2 cellular contexts compared by ENCODE assay signal in the genomic region with DNA sequence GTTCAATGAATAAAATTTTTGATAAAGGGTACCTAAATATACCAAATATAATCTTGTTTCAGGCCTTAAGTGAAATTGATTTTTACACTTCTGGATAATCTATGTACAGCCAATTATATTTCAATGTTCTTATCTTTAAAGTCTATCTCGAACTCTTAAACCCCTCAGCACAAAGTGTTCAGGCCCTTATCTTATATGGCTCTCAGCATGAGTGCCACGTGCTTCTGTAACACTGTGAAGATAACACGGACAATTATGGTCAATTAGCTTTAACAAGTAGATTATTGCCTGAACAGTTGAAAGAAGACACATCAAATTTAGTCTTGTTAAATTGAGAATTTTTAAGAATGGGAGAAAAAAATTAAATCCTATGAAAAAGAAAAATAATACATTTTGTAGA.
TF ChIP-seq lines count a peak whose summit lies in the region.

No MANE protein-coding gene starts in this region.

TF ChIP-seq in HEK293, 187 proteins besides CTCF, POLR2A, EP300 and RAD21 (continued from another document):
- TF ChIP-seq, protein P1, sequence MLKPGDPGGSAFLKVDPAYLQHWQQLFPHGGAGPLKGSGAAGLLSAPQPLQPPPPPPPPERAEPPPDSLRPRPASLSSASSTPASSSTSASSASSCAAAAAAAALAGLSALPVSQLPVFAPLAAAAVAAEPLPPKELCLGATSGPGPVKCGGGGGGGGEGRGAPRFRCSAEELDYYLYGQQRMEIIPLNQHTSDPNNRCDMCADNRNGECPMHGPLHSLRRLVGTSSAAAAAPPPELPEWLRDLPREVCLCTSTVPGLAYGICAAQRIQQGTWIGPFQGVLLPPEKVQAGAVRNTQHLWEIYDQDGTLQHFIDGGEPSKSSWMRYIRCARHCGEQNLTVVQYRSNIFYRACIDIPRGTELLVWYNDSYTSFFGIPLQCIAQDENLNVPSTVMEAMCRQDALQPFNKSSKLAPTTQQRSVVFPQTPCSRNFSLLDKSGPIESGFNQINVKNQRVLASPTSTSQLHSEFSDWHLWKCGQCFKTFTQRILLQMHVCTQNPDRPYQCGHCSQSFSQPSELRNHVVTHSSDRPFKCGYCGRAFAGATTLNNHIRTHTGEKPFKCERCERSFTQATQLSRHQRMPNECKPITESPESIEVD (tag by site-specific recombination; IDR thresholded peaks at IDR 0.05), result 0 out of 2 replicates have a peak, but pooled peaks have one; percentile 47
- TF ChIP-seq KLF7 (tag by site-specific recombination; IDR thresholded peaks at IDR 0.05; ENCODE audit: borderline replicate concordance), result no peak
- TF ChIP-seq ZNF169 (tag by site-specific recombination; IDR thresholded peaks at IDR 0.05), result no peak
TF ChIP-seq in HEK293: peak in this region for 4.

TF ChIP-seq in K562, 482 proteins besides CTCF, POLR2A, EP300 and RAD21 (continued from another document and continues in another):
- TF ChIP-seq, protein P2, sequence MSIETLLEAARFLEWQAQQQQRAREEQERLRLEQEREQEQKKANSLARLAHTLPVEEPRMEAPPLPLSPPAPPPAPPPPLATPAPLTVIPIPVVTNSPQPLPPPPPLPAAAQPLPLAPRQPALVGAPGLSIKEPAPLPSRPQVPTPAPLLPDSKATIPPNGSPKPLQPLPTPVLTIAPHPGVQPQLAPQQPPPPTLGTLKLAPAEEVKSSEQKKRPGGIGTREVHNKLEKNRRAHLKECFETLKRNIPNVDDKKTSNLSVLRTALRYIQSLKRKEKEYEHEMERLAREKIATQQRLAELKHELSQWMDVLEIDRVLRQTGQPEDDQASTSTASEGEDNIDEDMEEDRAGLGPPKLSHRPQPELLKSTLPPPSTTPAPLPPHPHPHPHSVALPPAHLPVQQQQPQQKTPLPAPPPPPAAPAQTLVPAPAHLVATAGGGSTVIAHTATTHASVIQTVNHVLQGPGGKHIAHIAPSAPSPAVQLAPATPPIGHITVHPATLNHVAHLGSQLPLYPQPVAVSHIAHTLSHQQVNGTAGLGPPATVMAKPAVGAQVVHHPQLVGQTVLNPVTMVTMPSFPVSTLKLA (conservative IDR thresholded peaks at IDR 0.05), result peak; percentile 43 to 51; a peak in 3 of 4 replicates
- peak; percentile 25 for TF ChIP-seq CBFA2T2 (conservative IDR thresholded peaks at IDR 0.05)
- peak; percentile 95 for TF ChIP-seq L3MBTL2 (IDR thresholded peaks at IDR 0.05)
- no peak for TF ChIP-seq TAF1 (IDR thresholded peaks at IDR 0.05; ENCODE audit: control insufficient read depth, extremely low read depth, insufficient read depth, low read length, severe bottlenecking)
- no peak for TF ChIP-seq CCNT2 (IDR thresholded peaks at IDR 0.05; ENCODE audit: borderline replicate concordance, extremely low read depth, insufficient read length, low read depth, low read length)
- no peak for TF ChIP-seq FOSL1 (tag; conservative IDR thresholded peaks at IDR 0.05)
- TF ChIP-seq MEIS2 (IDR thresholded peaks at IDR 0.05; ENCODE audit: partially characterized antibody), result peak; percentile 9
- no peak for TF ChIP-seq CBX3 (IDR thresholded peaks at IDR 0.05; ENCODE audit: borderline replicate concordance in 1 of 2, low read length in 2 of 2)
- peak; percentile 34; the same call in 1 of the 2 replicates for TF ChIP-seq SMARCA4 (IDR thresholded peaks at IDR 0.05)
- TF ChIP-seq ZBTB1 (CRISPR knock-in tag; IDR thresholded peaks at IDR 0.05; ENCODE audit: borderline replicate concordance, low read depth), result no peak
- TF ChIP-seq MYC (IDR thresholded peaks at IDR 0.05; ENCODE audit: low read depth, low read length), result peak; percentile 58; the same call in 1 of the 2 replicates
- no peak for TF ChIP-seq MYC (CRISPR knock-in tag; IDR thresholded peaks at IDR 0.05; ENCODE audit: borderline replicate concordance, low read depth)
- TF ChIP-seq SMARCE1 (IDR thresholded peaks at IDR 0.05), result peak; percentile 34; the same call in 1 of the 2 replicates
- TF ChIP-seq ETS2 (tag; IDR thresholded peaks at IDR 0.05; ENCODE audit: borderline replicate concordance, poor library complexity, severe bottlenecking), result no peak
- TF ChIP-seq, protein P3, sequence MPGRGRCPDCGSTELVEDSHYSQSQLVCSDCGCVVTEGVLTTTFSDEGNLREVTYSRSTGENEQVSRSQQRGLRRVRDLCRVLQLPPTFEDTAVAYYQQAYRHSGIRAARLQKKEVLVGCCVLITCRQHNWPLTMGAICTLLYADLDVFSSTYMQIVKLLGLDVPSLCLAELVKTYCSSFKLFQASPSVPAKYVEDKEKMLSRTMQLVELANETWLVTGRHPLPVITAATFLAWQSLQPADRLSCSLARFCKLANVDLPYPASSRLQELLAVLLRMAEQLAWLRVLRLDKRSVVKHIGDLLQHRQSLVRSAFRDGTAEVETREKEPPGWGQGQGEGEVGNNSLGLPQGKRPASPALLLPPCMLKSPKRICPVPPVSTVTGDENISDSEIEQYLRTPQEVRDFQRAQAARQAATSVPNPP (IDR thresholded peaks at IDR 0.05; ENCODE audit: borderline replicate concordance, insufficient read depth, insufficient read length), result no peak
- no peak for TF ChIP-seq LARP7 (IDR thresholded peaks at IDR 0.05)
- TF ChIP-seq ZNF77 (CRISPR knock-in tag; IDR thresholded peaks at IDR 0.05), result no peak
- TF ChIP-seq RBM39 (optimal IDR thresholded peaks at IDR 0.05; ENCODE audit: low read depth, low read length), result no peak
- no peak for TF ChIP-seq TAF15 (IDR thresholded peaks at IDR 0.05; ENCODE audit: low read depth, low read length)
- no peak for TF ChIP-seq KLF6 (CRISPR knock-in tag; IDR thresholded peaks at IDR 0.05; ENCODE audit: borderline replicate concordance)
- no peak for TF ChIP-seq MBD2 (IDR thresholded peaks at IDR 0.05; ENCODE audit: borderline replicate concordance, low read depth)
- TF ChIP-seq, protein P4, sequence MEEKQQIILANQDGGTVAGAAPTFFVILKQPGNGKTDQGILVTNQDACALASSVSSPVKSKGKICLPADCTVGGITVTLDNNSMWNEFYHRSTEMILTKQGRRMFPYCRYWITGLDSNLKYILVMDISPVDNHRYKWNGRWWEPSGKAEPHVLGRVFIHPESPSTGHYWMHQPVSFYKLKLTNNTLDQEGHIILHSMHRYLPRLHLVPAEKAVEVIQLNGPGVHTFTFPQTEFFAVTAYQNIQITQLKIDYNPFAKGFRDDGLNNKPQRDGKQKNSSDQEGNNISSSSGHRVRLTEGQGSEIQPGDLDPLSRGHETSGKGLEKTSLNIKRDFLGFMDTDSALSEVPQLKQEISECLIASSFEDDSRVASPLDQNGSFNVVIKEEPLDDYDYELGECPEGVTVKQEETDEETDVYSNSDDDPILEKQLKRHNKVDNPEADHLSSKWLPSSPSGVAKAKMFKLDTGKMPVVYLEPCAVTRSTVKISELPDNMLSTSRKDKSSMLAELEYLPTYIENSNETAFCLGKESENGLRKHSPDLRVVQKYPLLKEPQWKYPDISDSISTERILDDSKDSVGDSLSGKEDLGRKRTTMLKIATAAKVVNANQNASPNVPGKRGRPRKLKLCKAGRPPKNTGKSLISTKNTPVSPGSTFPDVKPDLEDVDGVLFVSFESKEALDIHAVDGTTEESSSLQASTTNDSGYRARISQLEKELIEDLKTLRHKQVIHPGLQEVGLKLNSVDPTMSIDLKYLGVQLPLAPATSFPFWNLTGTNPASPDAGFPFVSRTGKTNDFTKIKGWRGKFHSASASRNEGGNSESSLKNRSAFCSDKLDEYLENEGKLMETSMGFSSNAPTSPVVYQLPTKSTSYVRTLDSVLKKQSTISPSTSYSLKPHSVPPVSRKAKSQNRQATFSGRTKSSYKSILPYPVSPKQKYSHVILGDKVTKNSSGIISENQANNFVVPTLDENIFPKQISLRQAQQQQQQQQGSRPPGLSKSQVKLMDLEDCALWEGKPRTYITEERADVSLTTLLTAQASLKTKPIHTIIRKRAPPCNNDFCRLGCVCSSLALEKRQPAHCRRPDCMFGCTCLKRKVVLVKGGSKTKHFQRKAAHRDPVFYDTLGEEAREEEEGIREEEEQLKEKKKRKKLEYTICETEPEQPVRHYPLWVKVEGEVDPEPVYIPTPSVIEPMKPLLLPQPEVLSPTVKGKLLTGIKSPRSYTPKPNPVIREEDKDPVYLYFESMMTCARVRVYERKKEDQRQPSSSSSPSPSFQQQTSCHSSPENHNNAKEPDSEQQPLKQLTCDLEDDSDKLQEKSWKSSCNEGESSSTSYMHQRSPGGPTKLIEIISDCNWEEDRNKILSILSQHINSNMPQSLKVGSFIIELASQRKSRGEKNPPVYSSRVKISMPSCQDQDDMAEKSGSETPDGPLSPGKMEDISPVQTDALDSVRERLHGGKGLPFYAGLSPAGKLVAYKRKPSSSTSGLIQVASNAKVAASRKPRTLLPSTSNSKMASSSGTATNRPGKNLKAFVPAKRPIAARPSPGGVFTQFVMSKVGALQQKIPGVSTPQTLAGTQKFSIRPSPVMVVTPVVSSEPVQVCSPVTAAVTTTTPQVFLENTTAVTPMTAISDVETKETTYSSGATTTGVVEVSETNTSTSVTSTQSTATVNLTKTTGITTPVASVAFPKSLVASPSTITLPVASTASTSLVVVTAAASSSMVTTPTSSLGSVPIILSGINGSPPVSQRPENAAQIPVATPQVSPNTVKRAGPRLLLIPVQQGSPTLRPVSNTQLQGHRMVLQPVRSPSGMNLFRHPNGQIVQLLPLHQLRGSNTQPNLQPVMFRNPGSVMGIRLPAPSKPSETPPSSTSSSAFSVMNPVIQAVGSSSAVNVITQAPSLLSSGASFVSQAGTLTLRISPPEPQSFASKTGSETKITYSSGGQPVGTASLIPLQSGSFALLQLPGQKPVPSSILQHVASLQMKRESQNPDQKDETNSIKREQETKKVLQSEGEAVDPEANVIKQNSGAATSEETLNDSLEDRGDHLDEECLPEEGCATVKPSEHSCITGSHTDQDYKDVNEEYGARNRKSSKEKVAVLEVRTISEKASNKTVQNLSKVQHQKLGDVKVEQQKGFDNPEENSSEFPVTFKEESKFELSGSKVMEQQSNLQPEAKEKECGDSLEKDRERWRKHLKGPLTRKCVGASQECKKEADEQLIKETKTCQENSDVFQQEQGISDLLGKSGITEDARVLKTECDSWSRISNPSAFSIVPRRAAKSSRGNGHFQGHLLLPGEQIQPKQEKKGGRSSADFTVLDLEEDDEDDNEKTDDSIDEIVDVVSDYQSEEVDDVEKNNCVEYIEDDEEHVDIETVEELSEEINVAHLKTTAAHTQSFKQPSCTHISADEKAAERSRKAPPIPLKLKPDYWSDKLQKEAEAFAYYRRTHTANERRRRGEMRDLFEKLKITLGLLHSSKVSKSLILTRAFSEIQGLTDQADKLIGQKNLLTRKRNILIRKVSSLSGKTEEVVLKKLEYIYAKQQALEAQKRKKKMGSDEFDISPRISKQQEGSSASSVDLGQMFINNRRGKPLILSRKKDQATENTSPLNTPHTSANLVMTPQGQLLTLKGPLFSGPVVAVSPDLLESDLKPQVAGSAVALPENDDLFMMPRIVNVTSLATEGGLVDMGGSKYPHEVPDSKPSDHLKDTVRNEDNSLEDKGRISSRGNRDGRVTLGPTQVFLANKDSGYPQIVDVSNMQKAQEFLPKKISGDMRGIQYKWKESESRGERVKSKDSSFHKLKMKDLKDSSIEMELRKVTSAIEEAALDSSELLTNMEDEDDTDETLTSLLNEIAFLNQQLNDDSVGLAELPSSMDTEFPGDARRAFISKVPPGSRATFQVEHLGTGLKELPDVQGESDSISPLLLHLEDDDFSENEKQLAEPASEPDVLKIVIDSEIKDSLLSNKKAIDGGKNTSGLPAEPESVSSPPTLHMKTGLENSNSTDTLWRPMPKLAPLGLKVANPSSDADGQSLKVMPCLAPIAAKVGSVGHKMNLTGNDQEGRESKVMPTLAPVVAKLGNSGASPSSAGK (IDR thresholded peaks at IDR 0.05), result peak; percentile 92
- TF ChIP-seq NBN (IDR thresholded peaks at IDR 0.05; ENCODE audit: low read depth), result no peak
- TF ChIP-seq, protein P5, sequence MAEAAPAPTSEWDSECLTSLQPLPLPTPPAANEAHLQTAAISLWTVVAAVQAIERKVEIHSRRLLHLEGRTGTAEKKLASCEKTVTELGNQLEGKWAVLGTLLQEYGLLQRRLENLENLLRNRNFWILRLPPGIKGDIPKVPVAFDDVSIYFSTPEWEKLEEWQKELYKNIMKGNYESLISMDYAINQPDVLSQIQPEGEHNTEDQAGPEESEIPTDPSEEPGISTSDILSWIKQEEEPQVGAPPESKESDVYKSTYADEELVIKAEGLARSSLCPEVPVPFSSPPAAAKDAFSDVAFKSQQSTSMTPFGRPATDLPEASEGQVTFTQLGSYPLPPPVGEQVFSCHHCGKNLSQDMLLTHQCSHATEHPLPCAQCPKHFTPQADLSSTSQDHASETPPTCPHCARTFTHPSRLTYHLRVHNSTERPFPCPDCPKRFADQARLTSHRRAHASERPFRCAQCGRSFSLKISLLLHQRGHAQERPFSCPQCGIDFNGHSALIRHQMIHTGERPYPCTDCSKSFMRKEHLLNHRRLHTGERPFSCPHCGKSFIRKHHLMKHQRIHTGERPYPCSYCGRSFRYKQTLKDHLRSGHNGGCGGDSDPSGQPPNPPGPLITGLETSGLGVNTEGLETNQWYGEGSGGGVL (CRISPR knock-in tag; IDR thresholded peaks at IDR 0.05), result no peak
- TF ChIP-seq PCBP1 (IDR thresholded peaks at IDR 0.05; ENCODE audit: low read depth, low read length, poor library complexity, severe bottlenecking), result no peak
- TF ChIP-seq TEAD4 (IDR thresholded peaks at IDR 0.05; ENCODE audit: low read length), result peak; percentile 59
- no peak for TF ChIP-seq TEAD4 (CRISPR knock-in tag; IDR thresholded peaks at IDR 0.05; ENCODE audit: borderline replicate concordance)
- TF ChIP-seq, protein P6, sequence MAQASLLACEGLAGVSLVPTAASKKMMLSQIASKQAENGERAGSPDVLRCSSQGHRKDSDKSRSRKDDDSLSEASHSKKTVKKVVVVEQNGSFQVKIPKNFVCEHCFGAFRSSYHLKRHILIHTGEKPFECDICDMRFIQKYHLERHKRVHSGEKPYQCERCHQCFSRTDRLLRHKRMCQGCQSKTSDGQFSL (CRISPR knock-in tag; IDR thresholded peaks at IDR 0.05), result no peak
- TF ChIP-seq, protein P6 (tag; IDR thresholded peaks at IDR 0.05), result no peak
- peak; percentile 65 for TF ChIP-seq CBFA2T3 (IDR thresholded peaks at IDR 0.05)
- TF ChIP-seq TRIM24 (IDR thresholded peaks at IDR 0.05), result peak in 1 of 2 experiments; percentile 46; a peak in 2 of 4 replicates
- TF ChIP-seq ZNF384 (IDR thresholded peaks at IDR 0.05; ENCODE audit: low read depth, low read length), result no peak
- TF ChIP-seq POLR2B (IDR thresholded peaks at IDR 0.05; ENCODE audit: low read depth, partially characterized antibody), result no peak
- TF ChIP-seq, protein P7, sequence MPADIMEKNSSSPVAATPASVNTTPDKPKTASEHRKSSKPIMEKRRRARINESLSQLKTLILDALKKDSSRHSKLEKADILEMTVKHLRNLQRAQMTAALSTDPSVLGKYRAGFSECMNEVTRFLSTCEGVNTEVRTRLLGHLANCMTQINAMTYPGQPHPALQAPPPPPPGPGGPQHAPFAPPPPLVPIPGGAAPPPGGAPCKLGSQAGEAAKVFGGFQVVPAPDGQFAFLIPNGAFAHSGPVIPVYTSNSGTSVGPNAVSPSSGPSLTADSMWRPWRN (IDR thresholded peaks at IDR 0.05; ENCODE audit: low read depth), result peak; percentile 93
- TF ChIP-seq HEY1 (CRISPR knock-in tag; IDR thresholded peaks at IDR 0.05; ENCODE audit: borderline replicate concordance), result no peak
- TF ChIP-seq, protein P8, sequence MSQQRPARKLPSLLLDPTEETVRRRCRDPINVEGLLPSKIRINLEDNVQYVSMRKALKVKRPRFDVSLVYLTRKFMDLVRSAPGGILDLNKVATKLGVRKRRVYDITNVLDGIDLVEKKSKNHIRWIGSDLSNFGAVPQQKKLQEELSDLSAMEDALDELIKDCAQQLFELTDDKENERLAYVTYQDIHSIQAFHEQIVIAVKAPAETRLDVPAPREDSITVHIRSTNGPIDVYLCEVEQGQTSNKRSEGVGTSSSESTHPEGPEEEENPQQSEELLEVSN (IDR thresholded peaks at IDR 0.05; ENCODE audit: borderline replicate concordance in 1 of 2, extremely low read depth in 1 of 2, insufficient read depth in 1 of 2, insufficient read length in 1 of 2, low read depth in 1 of 2, low read length in 1 of 2, poor library complexity in 1 of 2, severe bottlenecking in 1 of 2), result peak; percentile 38 to 72
